Comparison of ENCODE assay signal across 8 cellular contexts in genomic region chr1:172532700-172533510, GRCh38. TPM values are rescaled to one million over a fixed set of nuclear protein-coding genes. Genes with fewer than 3 reads are reported as not detected.
DNase-seq lines count a peak whose midpoint lies in the region; ATAC-seq and TF ChIP-seq lines count a peak whose summit lies in the region.

Gene SUCO (plus strand): TSS chr1:172533150. CDS start chr1:172533436, 286 bp downstream.

- H3K27ac ChIP-seq in left ventricle myocardium inferior (replicated peaks) (peak within 1 kb of the TSS; percentile 98), prostate gland (peak within 1 kb of the TSS; percentile 98 to 99), urinary bladder (ENCODE audit: low read depth) (peak within 1 kb of the TSS; percentile 97)

- TF ChIP-seq POLR2A in GM15510 (IDR thresholded peaks at IDR 0.05; ENCODE audit: borderline replicate concordance, extremely low read depth, insufficient read length) (peak; percentile 92), prostate gland (IDR thresholded peaks at IDR 0.05) (peak; percentile 99)

- TF ChIP-seq CTCF in left ventricle myocardium inferior (IDR thresholded peaks at IDR 0.05; ENCODE audit: borderline replicate concordance) (no peak), prostate gland (IDR thresholded peaks at IDR 0.05) (peak in 1 of 4 experiments; percentile 32)

- H3K9me3 ChIP-seq in T-helper 17 cell (ENCODE audit: control insufficient read depth, low read length, poor library complexity, severe bottlenecking) (no peaks in the 10 kb centered on the region), left ventricle myocardium inferior (replicated peaks) (no peaks in the 10 kb centered on the region), prostate gland (no peaks in the 10 kb centered on the region)

- intact Hi-C loops in left ventricle myocardium inferior (cut with micrococcal nuclease) (no loop called here), prostate gland (cut with DNase I) (loop anchor here (5.0 to 10.0 kb wide), 2 partner anchors 81 to 942 kb away; partner anchors contain the start of gene PRDX6)

- H3K4me3 ChIP-seq in left ventricle myocardium inferior (peak within 1 kb of the TSS; percentile 95), prostate gland (peak within 1 kb of the TSS; percentile 86 to 94), urinary bladder (ENCODE audit: low read depth, low read length) (peak within 1 kb of the TSS; percentile 64)

- H3K27ac Mint-ChIP-seq in T-helper 17 cell: peak within 1 kb of the TSS; percentile 99

- under 1% methylated on average over 45 of the region's 74 CpGs for WGBS in prostate gland
- WGBS in urinary bladder: under 1% methylated on average over 74 of the region's 74 CpGs

- H3K4me1 ChIP-seq in left ventricle myocardium inferior (peaks cover 59% of the 10 kb centered on the region), prostate gland (replicated peaks) (no peaks in the 10 kb centered on the region), urinary bladder (ENCODE audit: insufficient read depth) (peaks cover 3% of the 10 kb centered on the region)

- H3K27me3 ChIP-seq in left ventricle myocardium inferior (ENCODE audit: low read depth) (no peaks in the 10 kb centered on the region), prostate gland (replicated peaks; ENCODE audit: insufficient read depth) (no peaks in the 10 kb centered on the region)

- peaks cover 13% of the 10 kb centered on the region for H3K36me3 Mint-ChIP-seq in T-helper 17 cell (ENCODE audit: low read depth)

- DNase-seq in NCI-H1694 treated with DMSO at 0.1 percent for 48 hours (lab: John Stamatoyannopoulos, UW): peak; percentile 98
- peak; percentile 99 to 100 (median 99) for DNase-seq in T-helper 17 cell
- DNase-seq in amygdala (lab: John Stamatoyannopoulos, UW): peak; percentile 83 to 100 (median 99)
- DNase-seq in left ventricle myocardium inferior: peak; percentile 100
- DNase-seq in prostate gland (ENCODE audit: low spot score): peak; percentile 100

- H3K4me1 Mint-ChIP-seq in T-helper 17 cell: peaks cover 46% of the 10 kb centered on the region

- peaks cover 14% of the 10 kb centered on the region for H3K27me3 Mint-ChIP-seq in T-helper 17 cell

- H3K36me3 ChIP-seq in left ventricle myocardium inferior: no peaks in the 10 kb centered on the region
- H3K36me3 ChIP-seq in prostate gland: no peaks in the 10 kb centered on the region
- no peaks in the 10 kb centered on the region for H3K36me3 ChIP-seq in urinary bladder (ENCODE audit: insufficient read depth)

- ATAC-seq in HG02885 (IDR thresholded peaks at IDR 0.05; ENCODE audit: poor library complexity, unreplicated experiment): peak; percentile 84
- ATAC-seq in T-helper 17 cell: peak; percentile 84

- peak within 1 kb of the TSS; percentile 100 for H3K4me3 Mint-ChIP-seq in T-helper 17 cell

RNA-seq across cellular contexts. Expression of gene SUCO, which starts in this region (rescaled TPM):
- 10 to 100 TPM; 86.9 to 95.8 TPM for total RNA-seq in T-helper 17 cell
- total RNA-seq in left ventricle myocardium inferior: 21.5 TPM
- total RNA-seq in prostate gland: 10 to 100 TPM; 39.5 to 84.9 TPM
- total RNA-seq in urinary bladder: 106 TPM
- 17.3 TPM for polyA plus RNA-seq in urinary bladder

Comparison
In these comparisons a context has a peak if more than half of its experiments do, and no peak if none do; other contexts are left out.
1. Peak in every context shown above with its lines: DNase-seq, ATAC-seq, H3K4me3 ChIP-seq and H3K27ac ChIP-seq.